18 cellular contexts compared by ENCODE assay signal in genomic region chr10:71132321-71132810, GRCh38.
DNase-seq lines count a peak whose midpoint lies in the region; ATAC-seq and TF ChIP-seq lines count a peak whose summit lies in the region.
"Had no signal": no experiment of that assay in that cellular context is flagged by ENCODE, and none has a peak within 500 bp of the region (broad histone marks: within the 10 kb centered on the region; RNA-seq: fewer than 3 reads in every experiment).

No MANE protein-coding gene starts in this region.

- H3K27ac ChIP-seq in BLaER1 (no peak overlapping the region), GM23338 (ENCODE audit: low read depth) (no peak overlapping the region)
- H3K27ac ChIP-seq: adrenal gland, breast epithelium, coronary artery, Peyer's patch, suprapubic skin, uterus, WERI-Rb-1 had no signal

- peaks cover 9% of the 10 kb centered on the region for H3K4me1 ChIP-seq in BLaER1
- peaks cover 14% of the 10 kb centered on the region for H3K4me1 ChIP-seq in GM23338 (ENCODE audit: insufficient read depth)
- H3K4me1 ChIP-seq: adrenal gland, breast epithelium, Peyer's patch, uterus had no signal

- H3K27me3 ChIP-seq in BLaER1 (no peaks in the 10 kb centered on the region), GM23338 (ENCODE audit: insufficient read depth) (no peaks in the 10 kb centered on the region), MG63 (0 out of 2 replicates have a peak, but pooled peaks cover 3% of the 10 kb centered on the region)
- H3K27me3 ChIP-seq: adrenal gland, Peyer's patch, uterus had no signal

- H3K9ac ChIP-seq in BLaER1: no peak overlapping the region

- ATAC-seq in GM23338 (no peak), WTC11 (peak; percentile 15; the same call in 1 of the 2 replicates), sciatic nerve (no peak), HG02840 (IDR thresholded peaks at IDR 0.05; ENCODE audit: low FRiP score, unreplicated experiment) (no peak)

- intact Hi-C loops in sciatic nerve (cut with DNase I): no loop called here

- no peaks in the 10 kb centered on the region for H3F3A ChIP-seq in GM23338 (replicated peaks; ENCODE audit: low read depth)

- H3K9me3 ChIP-seq in BLaER1 (no peaks in the 10 kb centered on the region), MG63 (no peaks in the 10 kb centered on the region)
- H3K9me3 ChIP-seq: adrenal gland, breast epithelium, Peyer's patch, suprapubic skin, uterus had no signal

- no peaks in the 10 kb centered on the region for H3K9me2 ChIP-seq in GM23338 (ENCODE audit: insufficient read depth)

- no peaks in the 10 kb centered on the region for H4K20me1 ChIP-seq in BLaER1
- no peaks in the 10 kb centered on the region for H4K20me1 ChIP-seq in GM23338 (replicated peaks; ENCODE audit: insufficient read depth)

- H3K4me3 ChIP-seq in BLaER1 (no peak overlapping the region), GM23338 (no peak overlapping the region), MG63 (no peak overlapping the region)
- H3K4me3 ChIP-seq: adrenal gland, breast epithelium, coronary artery, Peyer's patch, suprapubic skin, uterus had no signal

- H3K79me2 ChIP-seq in GM23338 (replicated peaks; ENCODE audit: insufficient read depth): no peaks in the 10 kb centered on the region

- POLR2A ChIA-PET in WTC11 (lab: Charles Lee): no interaction called here

- H3K9me3 Mint-ChIP-seq in GM23338 (no peaks in the 10 kb centered on the region), WTC11 (no peaks in the 10 kb centered on the region)
- H3K9me3 Mint-ChIP-seq: CD4-positive, alpha-beta T cell had no signal

- H3K27me3 Mint-ChIP-seq in GM23338 (ENCODE audit: insufficient read depth, low read depth, poor library complexity) (no peaks in the 10 kb centered on the region), WTC11 (ENCODE audit: low read depth) (peaks cover 2% of the 10 kb centered on the region)

- H2AFZ ChIP-seq in GM23338: no peak overlapping the region

- no peaks in the 10 kb centered on the region for H3K36me3 Mint-ChIP-seq in GM23338 (ENCODE audit: low read depth)
- no peaks in the 10 kb centered on the region for H3K36me3 Mint-ChIP-seq in WTC11

- no peak overlapping the region for H3K27ac Mint-ChIP-seq in GM23338
- no peak overlapping the region for H3K27ac Mint-ChIP-seq in WTC11
- H3K27ac Mint-ChIP-seq: CD4-positive, alpha-beta T cell had no signal

- H3K4me1 Mint-ChIP-seq in GM23338: peaks cover 24% of the 10 kb centered on the region
- H3K4me1 Mint-ChIP-seq in WTC11: peaks cover 35% of the 10 kb centered on the region

- CTCF ChIA-PET in WTC11 (lab: Charles Lee): interaction anchor here (1.0 to 1.4 kb wide), 3 partner anchors 69 to 152 kb away, joined by 3 to 4 read pairs (median 3); no protein-coding TSS in a partner anchor

- H3K4me3 Mint-ChIP-seq in GM23338: no peak overlapping the region
- H3K4me3 Mint-ChIP-seq in WTC11: no peak overlapping the region
- H3K4me3 Mint-ChIP-seq: CD4-positive, alpha-beta T cell had no signal

- H3K36me3 ChIP-seq in BLaER1 (no peaks in the 10 kb centered on the region), GM23338 (ENCODE audit: insufficient read depth) (no peaks in the 10 kb centered on the region), MG63 (no peaks in the 10 kb centered on the region)
- H3K36me3 ChIP-seq: adrenal gland, breast epithelium, Peyer's patch, suprapubic skin, uterus, WERI-Rb-1 had no signal

- TF ChIP-seq CTCF in GM23338 (conservative IDR thresholded peaks at IDR 0.05; ENCODE audit: low read depth in 2 of 2) (no peak), WTC11 (IDR thresholded peaks at IDR 0.05) (no peak)

- H3K4me2 ChIP-seq in BLaER1 (0 out of 2 replicates have a peak overlapping the region, but pooled peaks have one; percentile 17), GM23338 (no peak overlapping the region)

- DNase-seq in GM23338 (ENCODE audit: low spot score) (peak; percentile 6), WTC11 (ENCODE audit: low spot score) (no peak), myocyte (ENCODE audit: low read depth) (peak; percentile 88), sciatic nerve (ENCODE audit: low spot score) (no peak), MG63 (no peak)
- DNase-seq: CD4-positive, alpha-beta T cell; DMS79 treated with DMSO at 0.1 percent for 48 hours; NCI-H1436 treated with DMSO at 0.1 percent for 48 hours; Peyer's patch; stimulated activated CD4-positive, alpha-beta T cell treated with anti-CD3 and anti-CD28 coated beads, Interleukin-1b, Interleukin-23, amount 100 ng/mL, for 48 hours; uterus; WERI-Rb-1 had no signal

TF ChIP-seq in WTC11, 78 proteins besides CTCF, POLR2A, EP300 and RAD21:
- TF ChIP-seq NFE2L1 (CRISPR knock-in tag; IDR thresholded peaks at IDR 0.05) (no peak), NR3C1 (CRISPR knock-in tag; conservative IDR thresholded peaks at IDR 0.05; ENCODE audit: low read depth) (no peak), STAT6 (CRISPR knock-in tag; conservative IDR thresholded peaks at IDR 0.05; ENCODE audit: low read depth) (no peak)
- TF ChIP-seq, protein P1, sequence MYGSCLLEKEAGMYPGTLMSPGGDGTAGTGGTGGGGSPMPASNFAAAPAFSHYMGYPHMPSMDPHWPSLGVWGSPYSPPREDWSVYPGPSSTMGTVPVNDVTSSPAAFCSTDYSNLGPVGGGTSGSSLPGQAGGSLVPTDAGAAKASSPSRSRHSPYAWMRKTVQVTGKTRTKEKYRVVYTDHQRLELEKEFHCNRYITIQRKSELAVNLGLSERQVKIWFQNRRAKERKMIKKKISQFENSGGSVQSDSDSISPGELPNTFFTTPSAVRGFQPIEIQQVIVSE (CRISPR knock-in tag; IDR thresholded peaks at IDR 0.05; ENCODE audit: borderline replicate concordance): no peak

Comparison
In these comparisons a context has a peak if more than half of its experiments do, and no peak if none do; other contexts are left out.
1. DNase-seq: peak in GM23338 (single experiment) and myocyte (single experiment); none in WTC11 (single experiment), sciatic nerve (single experiment) and MG63 (single experiment).